ENCODE assay signal across 8 cellular contexts in the genomic region with DNA sequence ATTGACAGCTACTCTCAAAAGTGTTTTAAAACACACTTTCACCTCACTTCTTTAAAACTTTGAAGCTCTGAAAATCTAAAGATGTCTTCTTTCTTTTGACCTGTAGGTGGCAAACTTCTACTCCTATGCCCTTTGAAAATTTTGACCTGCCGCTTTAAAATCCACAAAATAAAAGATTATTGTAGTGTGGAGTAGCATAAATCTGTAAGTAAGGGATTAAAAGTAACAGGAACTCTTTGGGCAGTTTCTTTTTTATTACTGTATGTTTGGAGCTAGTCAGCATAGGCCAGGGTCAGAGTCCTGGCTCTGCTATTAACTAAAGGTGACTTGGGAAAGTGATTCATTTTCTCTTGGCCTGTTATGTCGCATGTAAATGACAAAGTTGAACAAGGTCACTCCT. TPM values are rescaled to one million over a fixed set of nuclear protein-coding genes. Genes with fewer than 3 reads are reported as not detected.
DNase-seq lines count a peak whose midpoint lies in the region; ATAC-seq and TF ChIP-seq lines count a peak whose summit lies in the region.

No MANE protein-coding gene starts in this region.

- RAD21 ChIA-PET in HCT116 (lab: Charles Lee; ENCODE audit: low non-redundant PET in 1 of 2, low total read pairs in 2 of 2, uncharacterized antibody in 2 of 2, unreplicated experiment in 2 of 2) = interaction anchor here (1.1 to 1.6 kb wide), 2 partner anchors 157 kb away, joined by 3 to 9 read pairs; no protein-coding TSS in a partner anchor

- POLR2A ChIA-PET in HCT116 (lab: Charles Lee) = no interaction called here

- peak; percentile 83 for TF ChIP-seq RAD21 in HCT116 (IDR thresholded peaks at IDR 0.05; ENCODE audit: low read depth)

- DNase-seq in DMS53 (lab: John Stamatoyannopoulos, UW) (peak; percentile 44), HCT116 (ENCODE audit: low read depth, low spot score) (peak; percentile 28), RKO (ENCODE audit: low spot score) (peak; percentile 58), fibroblast of peridontal ligament (ENCODE audit: extremely low read depth) (peak; percentile 79), retina (peak; percentile 46)

- H3K4me2 ChIP-seq in HCT116 (ENCODE audit: low read length) = peak overlapping the region; percentile 44; the same call in 1 of the 2 replicates

- intact Hi-C loops in HCT116 (cut with micrococcal nuclease) = loop anchor here (1.0 to 5.0 kb wide), 2 partner anchors 156 to 339 kb away; no protein-coding TSS in a partner anchor

- no peak for TF ChIP-seq POLR2A in HCT116 (IDR thresholded peaks at IDR 0.05; ENCODE audit: borderline replicate concordance, extremely low read depth, insufficient read depth, insufficient read length)

- peak overlapping the region; percentile 92 for H2AFZ ChIP-seq in HCT116 (ENCODE audit: low read depth, low read length, poor library complexity, severe bottlenecking)

- CTCF ChIA-PET in HCT116 (lab: Charles Lee) = interaction anchor here (0.6 to 2.6 kb wide), 18 partner anchors 13 to 173 kb away, joined by 3 to 29 read pairs (median 4); a partner anchor contains a TSS

- H3K27ac ChIP-seq in HCT116 (ENCODE audit: low read depth, low read length) = no peak overlapping the region

- no TSS peak for BruUV-seq in HCT116 (replicated peaks; lab: Mats Ljungman, UMichigan)

- no peaks in the 10 kb centered on the region for H3K9me3 ChIP-seq in HCT116 (ENCODE audit: control insufficient read depth in 1 of 2, insufficient read depth in 1 of 2, low read depth in 1 of 2, low read length in 2 of 2)

- TF ChIP-seq CTCF in HCT116 (IDR thresholded peaks at IDR 0.05 in 2 of 3, conservative IDR thresholded peaks at IDR 0.05 in 1 of 3; ENCODE audit: borderline replicate concordance in 1 of 3, insufficient read depth in 1 of 3, low read depth in 2 of 3, low read length in 2 of 3) = peak; percentile 47 to 81 (median 74); a peak in 4 of 6 replicates

- no peaks in the 10 kb centered on the region for H3K36me3 ChIP-seq in HCT116 (ENCODE audit: control insufficient read depth in 1 of 2, insufficient read depth in 2 of 2, low read length in 2 of 2)

- no peak overlapping the region for H3K9ac ChIP-seq in HCT116 (ENCODE audit: low read length)

- H3K4me3 ChIP-seq in HCT116 (replicated peaks in 1 of 2; ENCODE audit: low read depth in 1 of 2, low read length in 2 of 2) = no peak overlapping the region

- no peaks in the 10 kb centered on the region for H3K27me3 ChIP-seq in HCT116 (ENCODE audit: insufficient read depth, low read length)

- no peaks in the 10 kb centered on the region for H3K9me2 ChIP-seq in HCT116 (ENCODE audit: insufficient read depth)

- H3K79me2 ChIP-seq in HCT116 (ENCODE audit: insufficient read depth, low read length) = no peaks in the 10 kb centered on the region

- ATAC-seq in HCT116 (peak; percentile 66), GM18517 (IDR thresholded peaks at IDR 0.05; ENCODE audit: unreplicated experiment) (no peak), GM19467 (IDR thresholded peaks at IDR 0.05; ENCODE audit: unreplicated experiment) (no peak), esophagus mucosa (no peak)

- H4K20me1 ChIP-seq in HCT116 (ENCODE audit: insufficient read depth) = no peaks in the 10 kb centered on the region

- peaks cover 0 to 5% of the 10 kb centered on the region in 2 experiments; a peak in 2 of 4 replicates for H3K4me1 ChIP-seq in HCT116 (ENCODE audit: control insufficient read depth in 1 of 2, insufficient read depth in 2 of 2, low read length in 2 of 2)

TF ChIP-seq in HCT116, 20 proteins besides CTCF, POLR2A, EP300 and RAD21:
- TF ChIP-seq, protein P1, sequence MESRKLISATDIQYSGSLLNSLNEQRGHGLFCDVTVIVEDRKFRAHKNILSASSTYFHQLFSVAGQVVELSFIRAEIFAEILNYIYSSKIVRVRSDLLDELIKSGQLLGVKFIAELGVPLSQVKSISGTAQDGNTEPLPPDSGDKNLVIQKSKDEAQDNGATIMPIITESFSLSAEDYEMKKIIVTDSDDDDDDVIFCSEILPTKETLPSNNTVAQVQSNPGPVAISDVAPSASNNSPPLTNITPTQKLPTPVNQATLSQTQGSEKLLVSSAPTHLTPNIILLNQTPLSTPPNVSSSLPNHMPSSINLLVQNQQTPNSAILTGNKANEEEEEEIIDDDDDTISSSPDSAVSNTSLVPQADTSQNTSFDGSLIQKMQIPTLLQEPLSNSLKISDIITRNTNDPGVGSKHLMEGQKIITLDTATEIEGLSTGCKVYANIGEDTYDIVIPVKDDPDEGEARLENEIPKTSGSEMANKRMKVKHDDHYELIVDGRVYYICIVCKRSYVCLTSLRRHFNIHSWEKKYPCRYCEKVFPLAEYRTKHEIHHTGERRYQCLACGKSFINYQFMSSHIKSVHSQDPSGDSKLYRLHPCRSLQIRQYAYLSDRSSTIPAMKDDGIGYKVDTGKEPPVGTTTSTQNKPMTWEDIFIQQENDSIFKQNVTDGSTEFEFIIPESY (IDR thresholded peaks at IDR 0.05; ENCODE audit: extremely low read depth, insufficient replicate concordance, low read length) = no peak
- TF ChIP-seq CEBPB (IDR thresholded peaks at IDR 0.05; ENCODE audit: low read depth) = 0 out of 2 replicates have a peak, but pooled peaks have one; percentile 10
- TF ChIP-seq, protein P2, sequence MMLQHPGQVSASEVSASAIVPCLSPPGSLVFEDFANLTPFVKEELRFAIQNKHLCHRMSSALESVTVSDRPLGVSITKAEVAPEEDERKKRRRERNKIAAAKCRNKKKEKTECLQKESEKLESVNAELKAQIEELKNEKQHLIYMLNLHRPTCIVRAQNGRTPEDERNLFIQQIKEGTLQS (IDR thresholded peaks at IDR 0.05) = no peak

RNA-seq across cellular contexts. Expression of a gene that starts 25.5 kb away (rescaled TPM):
- total RNA-seq in HCT116 (2021; ENCODE audit: unreplicated experiment) = 2.1 TPM
- polyA plus RNA-seq in HCT116 (2012) = 0.92 and 1.4 TPM in 2 replicates
- 1.00 TPM for total RNA-seq in esophagus mucosa

Comparison
In these comparisons a context has a peak if more than half of its experiments do, and no peak if none do; other contexts are left out.
1. DNase-seq: peak in every context shown above with its lines; median percentile 79 in fibroblast of peridontal ligament; 58 in RKO; 46 in retina; 44 in DMS53; 28 in HCT116.